In the genomic region with DNA sequence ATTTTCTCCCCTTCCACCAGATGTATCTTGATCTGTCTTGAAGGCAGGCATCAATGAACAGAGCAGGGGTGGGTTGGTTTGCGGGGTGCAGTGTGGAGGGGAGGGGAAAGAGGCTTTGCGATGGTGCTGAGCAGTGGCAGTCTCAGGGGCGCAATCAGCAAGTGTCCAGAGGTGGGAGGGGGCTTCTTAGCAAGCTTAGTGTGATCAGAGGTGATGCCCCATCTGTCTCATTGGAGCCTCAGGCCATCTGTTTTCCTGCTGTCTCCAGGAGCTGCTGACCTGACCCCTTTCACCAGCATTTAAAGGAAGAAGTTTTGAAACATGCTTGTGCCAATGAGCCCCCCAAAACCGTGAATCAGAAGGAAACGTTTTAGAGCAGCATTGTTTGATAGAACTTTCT, we compare ENCODE assay signal across 38 cellular contexts.
"Had no signal": no experiment of that assay in that cellular context is flagged by ENCODE, and none has a peak within 500 bp of the region (broad histone marks: within the 10 kb centered on the region; RNA-seq: fewer than 3 reads in every experiment).

No MANE protein-coding gene starts in this region.

- H3K9me3 ChIP-seq: ascending aorta had no signal

- H3K4me3 Mint-ChIP-seq: activated CD4-positive, alpha-beta memory T cell treated with anti-CD3 and anti-CD28 coated beads, Interleukin-2, amount 10 ng/mL, durations not matched to agents 7 days and 5 days; activated CD4-positive, alpha-beta T cell treated with anti-CD3 and anti-CD28 coated beads for 36 hours; activated CD4-positive, alpha-beta T cell treated with anti-CD3 and anti-CD28 coated beads, Interleukin-2, amount 10 ng/mL, durations not matched to agents 7 days and 5 days; activated CD8-positive, alpha-beta memory T cell treated with anti-CD3 and anti-CD28 coated beads, Interleukin-2, amount 10 ng/mL, durations not matched to agents 7 days and 5 days; activated CD8-positive, alpha-beta T cell treated with anti-CD3 and anti-CD28 coated beads, Interleukin-2, amount 10 ng/mL, durations not matched to agents 7 days and 5 days; activated naive CD4-positive, alpha-beta T cell treated with anti-CD3 and anti-CD28 coated beads, Interleukin-2, amount 10 ng/mL, durations not matched to agents 7 days and 5 days; activated naive CD4-positive, alpha-beta T cell treated with anti-CD3 and anti-CD28 coated beads, Interleukin-2, amount 50 U/mL, for 24 hours; activated naive CD8-positive, alpha-beta T cell; activated naive CD8-positive, alpha-beta T cell treated with anti-CD3 and anti-CD28 coated beads, Interleukin-2, amount 10 ng/mL, durations not matched to agents 7 days and 5 days; activated naive CD8-positive, alpha-beta T cell treated with anti-CD3 and anti-CD28 coated beads, Interleukin-2, amount 50 U/mL, for 24 hours; activated T-cell treated with anti-CD3 and anti-CD28 coated beads, Interleukin-2, amount 50 U/mL, for 24 hours; brain; central memory CD8-positive, alpha-beta T cell; T-helper 2 cell treated with Interferon-gamma antibody and Interleukin-4, amounts not matched to agents 5 μg/mL and 100 μg/mL, for 36 hours; WTC11 had no signal

- H3K4me1 Mint-ChIP-seq: activated CD4-positive, alpha-beta memory T cell treated with anti-CD3 and anti-CD28 coated beads, Interleukin-2, amount 10 ng/mL, durations not matched to agents 7 days and 5 days; activated CD4-positive, alpha-beta T cell treated with anti-CD3 and anti-CD28 coated beads for 36 hours; activated CD4-positive, alpha-beta T cell treated with anti-CD3 and anti-CD28 coated beads, Interleukin-2, amount 10 ng/mL, durations not matched to agents 7 days and 5 days; activated CD8-positive, alpha-beta memory T cell treated with anti-CD3 and anti-CD28 coated beads, Interleukin-2, amount 10 ng/mL, durations not matched to agents 7 days and 5 days; activated naive CD4-positive, alpha-beta T cell treated with anti-CD3 and anti-CD28 coated beads, Interleukin-2, amount 10 ng/mL, durations not matched to agents 7 days and 5 days; activated naive CD4-positive, alpha-beta T cell treated with anti-CD3 and anti-CD28 coated beads, Interleukin-2, amount 50 U/mL, for 24 hours; activated naive CD8-positive, alpha-beta T cell treated with anti-CD3 and anti-CD28 coated beads, Interleukin-2, amount 10 ng/mL, durations not matched to agents 7 days and 5 days; activated naive CD8-positive, alpha-beta T cell treated with anti-CD3 and anti-CD28 coated beads, Interleukin-2, amount 50 U/mL, for 24 hours; central memory CD8-positive, alpha-beta T cell had no signal

- H3K4me3 ChIP-seq: ascending aorta, cardiac muscle cell had no signal

- H3K27me3 ChIP-seq: ascending aorta, cardiac muscle cell had no signal

- H3K27ac Mint-ChIP-seq: activated CD4-positive, alpha-beta memory T cell treated with anti-CD3 and anti-CD28 coated beads, Interleukin-2, amount 10 ng/mL, durations not matched to agents 7 days and 5 days; activated CD4-positive, alpha-beta T cell treated with anti-CD3 and anti-CD28 coated beads for 36 hours; activated CD4-positive, alpha-beta T cell treated with anti-CD3 and anti-CD28 coated beads, Interleukin-2, amount 10 ng/mL, durations not matched to agents 7 days and 5 days; activated CD8-positive, alpha-beta memory T cell treated with anti-CD3 and anti-CD28 coated beads, Interleukin-2, amount 10 ng/mL, durations not matched to agents 7 days and 5 days; activated CD8-positive, alpha-beta T cell treated with anti-CD3 and anti-CD28 coated beads, Interleukin-2, amount 10 ng/mL, durations not matched to agents 7 days and 5 days; activated naive CD4-positive, alpha-beta T cell treated with anti-CD3 and anti-CD28 coated beads, Interleukin-2, amount 10 ng/mL, durations not matched to agents 7 days and 5 days; activated naive CD4-positive, alpha-beta T cell treated with anti-CD3 and anti-CD28 coated beads, Interleukin-2, amount 50 U/mL, for 24 hours; activated naive CD8-positive, alpha-beta T cell; activated naive CD8-positive, alpha-beta T cell treated with anti-CD3 and anti-CD28 coated beads, Interleukin-2, amount 10 ng/mL, durations not matched to agents 7 days and 5 days; activated naive CD8-positive, alpha-beta T cell treated with anti-CD3 and anti-CD28 coated beads, Interleukin-2, amount 50 U/mL, for 24 hours; activated T-cell treated with anti-CD3 and anti-CD28 coated beads, Interleukin-2, amount 50 U/mL, for 24 hours; activated T-helper 2 cell treated with anti-CD3 and anti-CD28 coated beads, Interferon-gamma antibody, Interleukin-2, Interleukin-4, amounts not matched to agents 10 μg/mL and 5 μg/mL and 100 μg/mL, durations not matched to agents 14 hours and 24 hours and 36 hours; T-helper 2 cell treated with Interferon-gamma antibody and Interleukin-4, amounts not matched to agents 5 μg/mL and 100 μg/mL, for 36 hours; WTC11 had no signal

- H3K4me1 ChIP-seq: ascending aorta had no signal

- H3K36me3 ChIP-seq: ascending aorta, cardiac muscle cell had no signal

- DNase-seq: activated CD4-positive, alpha-beta memory T cell treated with anti-CD3 and anti-CD28 coated beads, Interleukin-2, amount 10 ng/mL, durations not matched to agents 7 days and 5 days; activated CD4-positive, alpha-beta T cell treated with anti-CD3 and anti-CD28 coated beads for 1 hour; activated CD4-positive, alpha-beta T cell treated with anti-CD3 and anti-CD28 coated beads for 36 hours; activated CD4-positive, alpha-beta T cell treated with anti-CD3 and anti-CD28 coated beads for 48 hours; activated CD4-positive, alpha-beta T cell treated with anti-CD3 and anti-CD28 coated beads, Interleukin-2, amount 10 ng/mL, durations not matched to agents 7 days and 5 days; activated CD4-positive, alpha-beta T cell treated with anti-CD3 and anti-CD28 coated beads, Interleukin-2, amount 50 U/mL, for 48 hours; activated CD4-positive, CD25-positive, alpha-beta regulatory T cell; activated CD8-positive, alpha-beta memory T cell treated with anti-CD3 and anti-CD28 coated beads for 24 hours; activated CD8-positive, alpha-beta memory T cell treated with anti-CD3 and anti-CD28 coated beads, Interleukin-2, amount 10 ng/mL, durations not matched to agents 7 days and 5 days; activated CD8-positive, alpha-beta memory T cell treated with anti-CD3 and anti-CD28 coated beads, Interleukin-2, amount 50 U/mL, for 48 hours; activated CD8-positive, alpha-beta T cell treated with anti-CD3 and anti-CD28 coated beads, Interleukin-2, amount 10 ng/mL, durations not matched to agents 7 days and 5 days; activated effector memory CD4-positive, alpha-beta T cell treated with Interleukin-2 at 50 U/mL for 16 hours; activated gamma-delta T cell; activated naive CD4-positive, alpha-beta T cell treated with anti-CD3 and anti-CD28 coated beads, Interleukin-2, amount 10 ng/mL, durations not matched to agents 7 days and 5 days; activated naive CD4-positive, alpha-beta T cell treated with Interleukin-2 at 50 U/mL for 16 hours; activated naive CD8-positive, alpha-beta T cell treated with anti-CD3 and anti-CD28 coated beads, Interleukin-2, amount 10 ng/mL, durations not matched to agents 7 days and 5 days; activated naive CD8-positive, alpha-beta T cell treated with anti-CD3 and anti-CD28 coated beads, Interleukin-2, amount 50 U/mL, for 24 hours; activated T-cell treated with anti-CD3 and anti-CD28 coated beads, Interleukin-2, amount 50 U/mL, for 24 hours; activated T-cell treated with anti-CD3 and anti-CD28 coated beads, Interleukin-2, amount 50 U/mL, for 48 hours; amygdala; anterior cingulate cortex; caudate nucleus; cerebellar nuclear complex; T-helper 2 cell; T-helper 9 cell had no signal

- H3K27ac ChIP-seq: ascending aorta, cardiac muscle cell, VCaP had no signal

- ATAC-seq: activated CD4-positive, alpha-beta T cell treated with anti-CD3 and anti-CD28 coated beads for 36 hours; activated CD4-positive, CD25-positive, alpha-beta regulatory T cell treated with anti-CD3 and anti-CD28 coated beads, Interleukin-2, amount 50 U/mL, for 24 hours; activated CD8-positive, alpha-beta memory T cell treated with anti-CD3 and anti-CD28 coated beads, Interleukin-2, amount 10 ng/mL, durations not matched to agents 7 days and 5 days; activated CD8-positive, alpha-beta T cell treated with anti-CD3 and anti-CD28 coated beads, Interleukin-2, amount 10 ng/mL, durations not matched to agents 7 days and 5 days; activated naive CD8-positive, alpha-beta T cell treated with anti-CD3 and anti-CD28 coated beads, Interleukin-2, amount 50 U/mL, for 24 hours; WTC11 had no signal

- FAIRE-seq: bronchial epithelial cell, TTC549 had no signal

- H3K36me3 Mint-ChIP-seq: activated CD8-positive, alpha-beta memory T cell treated with anti-CD3 and anti-CD28 coated beads, Interleukin-2, amount 10 ng/mL, durations not matched to agents 7 days and 5 days; activated naive CD4-positive, alpha-beta T cell treated with anti-CD3 and anti-CD28 coated beads, Interleukin-2, amount 10 ng/mL, durations not matched to agents 7 days and 5 days; activated naive CD4-positive, alpha-beta T cell treated with anti-CD3 and anti-CD28 coated beads, Interleukin-2, amount 50 U/mL, for 24 hours; activated naive CD8-positive, alpha-beta T cell; activated naive CD8-positive, alpha-beta T cell treated with anti-CD3 and anti-CD28 coated beads, Interleukin-2, amount 10 ng/mL, durations not matched to agents 7 days and 5 days; brain had no signal

- H3K9me3 Mint-ChIP-seq: central memory CD8-positive, alpha-beta T cell had no signal
